ENCODE assay signal across 5 cellular contexts in the genomic region with DNA sequence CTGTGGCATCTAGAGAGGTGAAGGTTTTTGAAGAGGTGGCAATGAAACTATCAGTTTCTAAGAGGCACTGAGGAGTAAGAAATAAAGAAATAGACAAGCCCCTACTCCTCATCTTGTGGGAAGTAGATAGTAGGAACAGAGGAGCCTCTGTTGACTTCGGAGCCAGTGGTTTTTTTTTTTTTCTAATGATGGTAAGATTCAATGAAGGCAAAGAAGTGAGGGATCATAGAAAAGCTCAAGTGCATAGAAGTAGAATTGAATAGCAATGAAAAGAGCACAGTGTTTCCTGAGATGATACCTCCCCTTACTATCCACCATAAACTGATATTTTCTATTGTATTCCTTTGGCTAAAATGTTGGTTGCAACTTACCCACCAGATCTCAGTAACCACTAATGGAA. TPM values are rescaled to one million over a fixed set of nuclear protein-coding genes. Genes with fewer than 3 reads are reported as not detected.
"Had no signal": no experiment of that assay in that cellular context is flagged by ENCODE, and none has a peak within 500 bp of the region (broad histone marks: within the 10 kb centered on the region; RNA-seq: fewer than 3 reads in every experiment).

No MANE protein-coding gene starts in this region.

- H3K27ac Mint-ChIP-seq: HFFc6 had no signal

- DNase-seq: HFFc6, IMR-90, KG1 had no signal

- H3K9me3 ChIP-seq: HAP-1 had no signal

- H3K4me2 ChIP-seq: GM23338 had no signal

- H3K9me3 Mint-ChIP-seq: GM23338 had no signal

- H3K4me3 Mint-ChIP-seq: GM23338, HFFc6 had no signal

- H2AFZ ChIP-seq: GM23338 had no signal

RNA-seq across cellular contexts. Expression of gene FREM2, which starts 46.3 kb away (rescaled TPM):
- total RNA-seq: HFFc6, IMR-90 had no signal
